ENCODE assay signal across 30 cellular contexts in the genomic region with DNA sequence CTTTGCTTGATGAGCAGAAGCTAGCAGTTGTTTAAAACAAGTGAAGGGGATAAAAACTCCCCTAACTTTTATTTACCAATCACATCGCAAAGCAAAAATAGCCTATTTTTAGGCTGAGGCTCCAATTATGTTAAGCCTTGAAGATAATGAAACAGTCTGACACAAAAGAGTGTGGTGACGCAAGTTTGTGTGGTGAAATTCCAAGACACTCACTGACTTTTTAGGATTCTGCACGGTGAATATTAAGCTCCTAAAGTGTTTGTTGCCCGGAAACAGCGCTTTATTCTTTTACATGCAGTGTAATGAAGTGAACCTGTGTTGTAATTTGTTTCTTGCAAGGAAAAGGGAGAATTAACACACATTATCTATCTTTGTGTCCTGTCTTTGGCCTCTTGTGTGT.
"Had no signal": no experiment of that assay in that cellular context is flagged by ENCODE, and none has a peak within 500 bp of the region (broad histone marks: within the 10 kb centered on the region; RNA-seq: fewer than 3 reads in every experiment).

No MANE protein-coding gene starts in this region.

- H3K4me3 Mint-ChIP-seq: activated CD4-positive, alpha-beta memory T cell treated with anti-CD3 and anti-CD28 coated beads for 36 hours; activated CD4-positive, alpha-beta T cell treated with anti-CD3 and anti-CD28 coated beads for 36 hours; activated naive CD4-positive, alpha-beta T cell treated with anti-CD3 and anti-CD28 coated beads, Interleukin-2, amount 50 U/mL, for 24 hours; activated naive CD8-positive, alpha-beta T cell treated with anti-CD3 and anti-CD28 coated beads, Interleukin-2, amount 10 ng/mL, durations not matched to agents 7 days and 5 days; central memory CD8-positive, alpha-beta T cell; T-helper 1 cell treated with Interleukin-12 subunit alpha and Interleukin-12 subunit beta and Interleukin-4 antibody, amounts not matched to agents 30 μg/mL and 1 μg/mL, for 36 hours; T-helper 2 cell treated with Interferon-gamma antibody and Interleukin-4, amounts not matched to agents 5 μg/mL and 100 μg/mL, for 36 hours had no signal

- H3K27me3 Mint-ChIP-seq: activated CD4-positive, alpha-beta memory T cell treated with anti-CD3 and anti-CD28 coated beads for 36 hours; activated CD4-positive, alpha-beta T cell treated with anti-CD3 and anti-CD28 coated beads for 36 hours; activated naive CD4-positive, alpha-beta T cell treated with anti-CD3 and anti-CD28 coated beads, Interleukin-2, amount 50 U/mL, for 24 hours; activated naive CD8-positive, alpha-beta T cell treated with anti-CD3 and anti-CD28 coated beads, Interleukin-2, amount 10 ng/mL, durations not matched to agents 7 days and 5 days; central memory CD8-positive, alpha-beta T cell had no signal

- H3K27ac ChIP-seq: ascending aorta, brain microvascular endothelial cell, cardiac muscle cell, KMS-11, SJCRH30 had no signal

- H3K4me1 ChIP-seq: ascending aorta, SJCRH30 had no signal

- FAIRE-seq: TTC549 had no signal

- H3K9me3 Mint-ChIP-seq: activated CD4-positive, alpha-beta memory T cell treated with anti-CD3 and anti-CD28 coated beads for 36 hours; activated naive CD4-positive, alpha-beta T cell treated with anti-CD3 and anti-CD28 coated beads, Interleukin-2, amount 50 U/mL, for 24 hours; activated naive CD8-positive, alpha-beta T cell treated with anti-CD3 and anti-CD28 coated beads, Interleukin-2, amount 10 ng/mL, durations not matched to agents 7 days and 5 days; central memory CD8-positive, alpha-beta T cell; T-helper 1 cell treated with Interleukin-12 subunit alpha and Interleukin-12 subunit beta and Interleukin-4 antibody, amounts not matched to agents 30 μg/mL and 1 μg/mL, for 36 hours; T-helper 2 cell treated with Interferon-gamma antibody and Interleukin-4, amounts not matched to agents 5 μg/mL and 100 μg/mL, for 36 hours had no signal

- ATAC-seq: activated CD4-positive, alpha-beta T cell treated with anti-CD3 and anti-CD28 coated beads for 36 hours; Panc1 had no signal

- H3K4me3 ChIP-seq: ascending aorta, cardiac muscle cell, SJCRH30 had no signal

- DNase-seq: activated CD4-positive, alpha-beta memory T cell treated with anti-CD3 and anti-CD28 coated beads for 36 hours; activated CD4-positive, alpha-beta T cell treated with anti-CD3 and anti-CD28 coated beads for 36 hours; activated CD4-positive, alpha-beta T cell treated with anti-CD3 and anti-CD28 coated beads, Interleukin-2, amount 50 U/mL, for 1 hour; activated CD8-positive, alpha-beta memory T cell treated with anti-CD3 and anti-CD28 coated beads, Interleukin-2, amount 50 U/mL, for 48 hours; activated effector memory CD4-positive, alpha-beta T cell treated with Interleukin-2 at 50 U/mL for 16 hours; activated naive CD4-positive, alpha-beta T cell; activated naive CD8-positive, alpha-beta T cell treated with anti-CD3 and anti-CD28 coated beads, Interleukin-2, amount 10 ng/mL, durations not matched to agents 7 days and 5 days; activated T-cell treated with anti-CD3 and anti-CD28 coated beads, Interleukin-2, amount 50 U/mL, for 48 hours; brain microvascular endothelial cell; NCI-H1105; NCI-H1436; NCI-H1694; NCI-H1930; NCI-H2081 treated with DMSO at 0.1 percent for 48 hours; NCI-H226; NCI-H446 treated with DMSO at 0.1 percent for 48 hours; NCI-H524; NCI-H82; SHP77; SJCRH30; SK-N-SH had no signal

- H3K27ac Mint-ChIP-seq: activated CD4-positive, alpha-beta memory T cell treated with anti-CD3 and anti-CD28 coated beads for 36 hours; activated CD4-positive, alpha-beta T cell treated with anti-CD3 and anti-CD28 coated beads for 36 hours; activated naive CD4-positive, alpha-beta T cell treated with anti-CD3 and anti-CD28 coated beads, Interleukin-2, amount 50 U/mL, for 24 hours; activated naive CD8-positive, alpha-beta T cell treated with anti-CD3 and anti-CD28 coated beads, Interleukin-2, amount 10 ng/mL, durations not matched to agents 7 days and 5 days; T-helper 1 cell treated with Interleukin-12 subunit alpha and Interleukin-12 subunit beta and Interleukin-4 antibody, amounts not matched to agents 30 μg/mL and 1 μg/mL, for 36 hours; T-helper 2 cell treated with Interferon-gamma antibody and Interleukin-4, amounts not matched to agents 5 μg/mL and 100 μg/mL, for 36 hours had no signal

- H3K27me3 ChIP-seq: ascending aorta, brain microvascular endothelial cell, cardiac muscle cell, SJCRH30 had no signal

- H3K4me2 ChIP-seq: KMS-11, SK-N-SH had no signal

- H3K9ac ChIP-seq: KMS-11, SK-N-SH had no signal

- H3K4me1 Mint-ChIP-seq: activated naive CD4-positive, alpha-beta T cell treated with anti-CD3 and anti-CD28 coated beads, Interleukin-2, amount 50 U/mL, for 24 hours; activated naive CD8-positive, alpha-beta T cell treated with anti-CD3 and anti-CD28 coated beads, Interleukin-2, amount 10 ng/mL, durations not matched to agents 7 days and 5 days; central memory CD8-positive, alpha-beta T cell had no signal

- H3K36me3 ChIP-seq: ascending aorta, brain microvascular endothelial cell, cardiac muscle cell had no signal

- H3K9me3 ChIP-seq: ascending aorta, SJCRH30, SK-N-SH had no signal
